Comparison of ENCODE assay signal across 1 cellular context in the genomic region with DNA sequence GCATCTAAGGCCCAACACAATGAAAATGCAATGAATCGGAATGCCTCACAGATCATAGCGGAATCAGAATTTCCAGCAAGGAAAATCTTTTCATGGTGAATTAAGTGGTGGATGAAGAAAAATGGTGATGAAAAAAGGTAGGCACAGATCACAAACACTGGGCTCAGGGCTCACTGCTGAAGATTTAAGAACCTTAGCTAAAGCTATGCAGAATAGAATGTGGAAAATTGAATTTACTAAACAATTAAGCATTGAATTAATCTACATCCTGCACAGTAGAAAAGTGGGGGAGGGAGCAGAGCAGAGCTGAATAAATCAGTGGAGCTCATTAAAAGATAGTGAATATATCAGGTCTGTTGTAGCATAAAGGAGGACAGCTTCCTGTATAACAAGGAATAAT.
TF ChIP-seq lines count a peak whose summit lies in the region.

No MANE protein-coding gene starts in this region.

TF ChIP-seq in IMR-90, 13 proteins besides CTCF, POLR2A, EP300 and RAD21:
- TF ChIP-seq, protein P1, sequence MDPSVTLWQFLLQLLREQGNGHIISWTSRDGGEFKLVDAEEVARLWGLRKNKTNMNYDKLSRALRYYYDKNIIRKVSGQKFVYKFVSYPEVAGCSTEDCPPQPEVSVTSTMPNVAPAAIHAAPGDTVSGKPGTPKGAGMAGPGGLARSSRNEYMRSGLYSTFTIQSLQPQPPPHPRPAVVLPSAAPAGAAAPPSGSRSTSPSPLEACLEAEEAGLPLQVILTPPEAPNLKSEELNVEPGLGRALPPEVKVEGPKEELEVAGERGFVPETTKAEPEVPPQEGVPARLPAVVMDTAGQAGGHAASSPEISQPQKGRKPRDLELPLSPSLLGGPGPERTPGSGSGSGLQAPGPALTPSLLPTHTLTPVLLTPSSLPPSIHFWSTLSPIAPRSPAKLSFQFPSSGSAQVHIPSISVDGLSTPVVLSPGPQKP (IDR thresholded peaks at IDR 0.05; ENCODE audit: borderline replicate concordance, low read depth, low read length): no peak
- no peak for TF ChIP-seq MAFK (IDR thresholded peaks at IDR 0.05; ENCODE audit: low read depth, low read length)
- no peak for TF ChIP-seq RFX5 (IDR thresholded peaks at IDR 0.05; ENCODE audit: low read depth, low read length)
- no peak for TF ChIP-seq SMC3 (IDR thresholded peaks at IDR 0.05; ENCODE audit: low read depth, low read length)
- no peak for TF ChIP-seq MAZ (IDR thresholded peaks at IDR 0.05; ENCODE audit: borderline replicate concordance, low read depth, low read length)
- no peak for TF ChIP-seq CHD1 (IDR thresholded peaks at IDR 0.05; ENCODE audit: low read depth, low read length)
- TF ChIP-seq FOS (IDR thresholded peaks at IDR 0.05; ENCODE audit: low read depth, low read length): no peak
- TF ChIP-seq MXI1 (IDR thresholded peaks at IDR 0.05; ENCODE audit: borderline replicate concordance, low read depth, low read length): no peak
- TF ChIP-seq BHLHE40 (IDR thresholded peaks at IDR 0.05; ENCODE audit: low read depth, low read length): no peak
- no peak for TF ChIP-seq RCOR1 (IDR thresholded peaks at IDR 0.05; ENCODE audit: insufficient replicate concordance, low read length)
- no peak for TF ChIP-seq NFE2L2 (IDR thresholded peaks at IDR 0.05; ENCODE audit: low read depth, low read length)
- TF ChIP-seq CEBPB (IDR thresholded peaks at IDR 0.05; ENCODE audit: low read depth, low read length): no peak
- TF ChIP-seq USF2 (IDR thresholded peaks at IDR 0.05; ENCODE audit: low read depth, low read length): no peak
